ENCODE assay signal across 19 cellular contexts in genomic region chr17:57545836-57546305, GRCh38.
DNase-seq lines count a peak whose midpoint lies in the region; ATAC-seq and TF ChIP-seq lines count a peak whose summit lies in the region.
"Had no signal": no experiment of that assay in that cellular context is flagged by ENCODE, and none has a peak within 500 bp of the region (broad histone marks: within the 10 kb centered on the region; RNA-seq: fewer than 3 reads in every experiment).

No MANE protein-coding gene starts in this region.

- H3K27ac ChIP-seq in BLaER1: peak overlapping the region; percentile 97
- H3K27ac ChIP-seq in CD8-positive, alpha-beta memory T cell (ENCODE audit: low read depth, low read length): no peak overlapping the region
- H3K27ac ChIP-seq: vagina had no signal

- no peaks in the 10 kb centered on the region for H4K20me1 ChIP-seq in BLaER1

- peaks cover 4% of the 10 kb centered on the region for H3K36me3 Mint-ChIP-seq in memory B cell
- peaks cover 0 to 3% (median 3%) of the 10 kb centered on the region in 3 donors for H3K36me3 Mint-ChIP-seq in CD8-positive, alpha-beta memory T cell
- H3K36me3 Mint-ChIP-seq: CD4-positive, alpha-beta memory T cell had no signal

- no peak overlapping the region for H3K4me3 Mint-ChIP-seq in memory B cell
- no peak overlapping the region for H3K4me3 Mint-ChIP-seq in CD8-positive, alpha-beta memory T cell
- H3K4me3 Mint-ChIP-seq: activated CD4-positive, alpha-beta T cell treated with anti-CD3 and anti-CD28 coated beads, Interleukin-2, amount 10 ng/mL, durations not matched to agents 7 days and 5 days; CD4-positive, alpha-beta memory T cell had no signal

- 0 out of 2 replicates have a peak overlapping the region, but pooled peaks have one; percentile 33 for H3K9ac ChIP-seq in BLaER1

- no peaks in the 10 kb centered on the region for H3K27me3 Mint-ChIP-seq in memory B cell
- H3K27me3 Mint-ChIP-seq in CD8-positive, alpha-beta memory T cell: no peaks in the 10 kb centered on the region
- H3K27me3 Mint-ChIP-seq: activated CD4-positive, alpha-beta T cell treated with anti-CD3 and anti-CD28 coated beads, Interleukin-2, amount 10 ng/mL, durations not matched to agents 7 days and 5 days; CD4-positive, alpha-beta memory T cell had no signal

- peak overlapping the region; percentile 75 for H3K27ac Mint-ChIP-seq in memory B cell
- no peak overlapping the region for H3K27ac Mint-ChIP-seq in CD8-positive, alpha-beta memory T cell
- H3K27ac Mint-ChIP-seq: activated CD4-positive, alpha-beta T cell treated with anti-CD3 and anti-CD28 coated beads, Interleukin-2, amount 10 ng/mL, durations not matched to agents 7 days and 5 days had no signal

- CTCF ChIA-PET in HEK293T (lab: Yijun Ruan, JAX): interaction anchor here (0.7 to 1.3 kb wide), 2 partner anchors 7 to 303 kb away, joined by 3 read pairs; no protein-coding TSS in a partner anchor
- CTCF ChIA-PET in CD8-positive, alpha-beta memory T cell (lab: Charles Lee): no interaction called here

- no peaks in the 10 kb centered on the region for H3K9me3 ChIP-seq in BLaER1
- no peaks in the 10 kb centered on the region for H3K9me3 ChIP-seq in CD8-positive, alpha-beta memory T cell (ENCODE audit: low read length)
- H3K9me3 ChIP-seq: vagina had no signal

- H3K4me1 ChIP-seq in BLaER1: peaks cover 96% of the 10 kb centered on the region
- H3K4me1 ChIP-seq in CD8-positive, alpha-beta memory T cell (ENCODE audit: insufficient read depth, low read length): no peaks in the 10 kb centered on the region
- H3K4me1 ChIP-seq: vagina had no signal

- no peak overlapping the region for H3K4me3 ChIP-seq in BLaER1
- no peak overlapping the region for H3K4me3 ChIP-seq in CD8-positive, alpha-beta memory T cell (ENCODE audit: low read length)
- H3K4me3 ChIP-seq: vagina had no signal

- ATAC-seq in memory B cell (ENCODE audit: low read depth) (no peak), HG02571 (IDR thresholded peaks at IDR 0.05; ENCODE audit: unreplicated experiment) (no peak), GM19467 (IDR thresholded peaks at IDR 0.05; ENCODE audit: unreplicated experiment) (no peak)
- ATAC-seq: esophagus mucosa, left colon, Right ventricle myocardium inferior had no signal

- H3K9me3 Mint-ChIP-seq in memory B cell: no peaks in the 10 kb centered on the region
- H3K9me3 Mint-ChIP-seq in CD8-positive, alpha-beta memory T cell: no peaks in the 10 kb centered on the region
- H3K9me3 Mint-ChIP-seq: activated CD4-positive, alpha-beta T cell treated with anti-CD3 and anti-CD28 coated beads, Interleukin-2, amount 10 ng/mL, durations not matched to agents 7 days and 5 days; CD4-positive, alpha-beta memory T cell had no signal

- H3K27me3 ChIP-seq in BLaER1: no peaks in the 10 kb centered on the region
- no peaks in the 10 kb centered on the region for H3K27me3 ChIP-seq in CD8-positive, alpha-beta memory T cell (ENCODE audit: insufficient read depth, low read length, poor library complexity, severe bottlenecking)
- H3K27me3 ChIP-seq: vagina had no signal

- H3K4me1 Mint-ChIP-seq in memory B cell: peaks cover 32% of the 10 kb centered on the region
- peaks cover 32 to 44% (median 36%) of the 10 kb centered on the region in 3 donors for H3K4me1 Mint-ChIP-seq in CD8-positive, alpha-beta memory T cell

- POLR2A ChIA-PET in HEK293T (lab: Yijun Ruan, JAX): interaction anchor here (0.9 to 1.0 kb wide), 2 partner anchors 8 to 32 kb away, joined by 3 read pairs; no protein-coding TSS in a partner anchor
- POLR2A ChIA-PET in CD8-positive, alpha-beta memory T cell (lab: Charles Lee): no interaction called here

- no peak for DNase-seq in HEK293T (ENCODE audit: extremely low spot score)
- DNase-seq in NCI-H748 (lab: John Stamatoyannopoulos, UW; ENCODE audit: unreplicated experiment): peak; percentile 85
- no peak for DNase-seq in memory B cell (ENCODE audit: low spot score in 2 of 2)
- no peak for DNase-seq in C1 segment of cervical spinal cord (lab: John Stamatoyannopoulos, UW)
- DNase-seq in CD8-positive, alpha-beta memory T cell: no peak
- DNase-seq: activated CD4-positive, alpha-beta T cell treated with anti-CD3 and anti-CD28 coated beads, Interleukin-2, amount 10 ng/mL, durations not matched to agents 7 days and 5 days; CD4-positive, alpha-beta memory T cell; DMS53; KG1; left colon; NCI-H1048; NCI-H345; stimulated activated CD4-positive, alpha-beta T cell treated with anti-CD3 and anti-CD28 coated beads, Interleukin-12 subunit alpha, Interleukin-12 subunit beta, amount 100 ng/mL, for 4 hours had no signal

- H3K4me2 ChIP-seq in BLaER1: peak overlapping the region; percentile 97; the same call in 1 of the 2 replicates

- peaks cover 42% of the 10 kb centered on the region for H3K36me3 ChIP-seq in BLaER1
- H3K36me3 ChIP-seq in CD8-positive, alpha-beta memory T cell (ENCODE audit: insufficient read depth, low read length): no peaks in the 10 kb centered on the region
- H3K36me3 ChIP-seq: vagina had no signal

TF ChIP-seq in HEK293T, 16 proteins besides CTCF, POLR2A, EP300 and RAD21:
- peak; percentile 42; the same call in 1 of the 2 replicates for TF ChIP-seq CTBP1 (IDR thresholded peaks at IDR 0.05; ENCODE audit: borderline replicate concordance)
- TF ChIP-seq, protein P1, sequence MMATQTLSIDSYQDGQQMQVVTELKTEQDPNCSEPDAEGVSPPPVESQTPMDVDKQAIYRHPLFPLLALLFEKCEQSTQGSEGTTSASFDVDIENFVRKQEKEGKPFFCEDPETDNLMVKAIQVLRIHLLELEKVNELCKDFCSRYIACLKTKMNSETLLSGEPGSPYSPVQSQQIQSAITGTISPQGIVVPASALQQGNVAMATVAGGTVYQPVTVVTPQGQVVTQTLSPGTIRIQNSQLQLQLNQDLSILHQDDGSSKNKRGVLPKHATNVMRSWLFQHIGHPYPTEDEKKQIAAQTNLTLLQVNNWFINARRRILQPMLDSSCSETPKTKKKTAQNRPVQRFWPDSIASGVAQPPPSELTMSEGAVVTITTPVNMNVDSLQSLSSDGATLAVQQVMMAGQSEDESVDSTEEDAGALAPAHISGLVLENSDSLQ (IDR thresholded peaks at IDR 0.05): peak; percentile 78
- no peak for TF ChIP-seq BHLHE40 (IDR thresholded peaks at IDR 0.05; ENCODE audit: borderline replicate concordance)
- no peak for TF ChIP-seq TARDBP (IDR thresholded peaks at IDR 0.05)
TF ChIP-seq in HEK293T: peak in this region for 2.
